2 cellular contexts compared by ENCODE assay signal in the genomic region with DNA sequence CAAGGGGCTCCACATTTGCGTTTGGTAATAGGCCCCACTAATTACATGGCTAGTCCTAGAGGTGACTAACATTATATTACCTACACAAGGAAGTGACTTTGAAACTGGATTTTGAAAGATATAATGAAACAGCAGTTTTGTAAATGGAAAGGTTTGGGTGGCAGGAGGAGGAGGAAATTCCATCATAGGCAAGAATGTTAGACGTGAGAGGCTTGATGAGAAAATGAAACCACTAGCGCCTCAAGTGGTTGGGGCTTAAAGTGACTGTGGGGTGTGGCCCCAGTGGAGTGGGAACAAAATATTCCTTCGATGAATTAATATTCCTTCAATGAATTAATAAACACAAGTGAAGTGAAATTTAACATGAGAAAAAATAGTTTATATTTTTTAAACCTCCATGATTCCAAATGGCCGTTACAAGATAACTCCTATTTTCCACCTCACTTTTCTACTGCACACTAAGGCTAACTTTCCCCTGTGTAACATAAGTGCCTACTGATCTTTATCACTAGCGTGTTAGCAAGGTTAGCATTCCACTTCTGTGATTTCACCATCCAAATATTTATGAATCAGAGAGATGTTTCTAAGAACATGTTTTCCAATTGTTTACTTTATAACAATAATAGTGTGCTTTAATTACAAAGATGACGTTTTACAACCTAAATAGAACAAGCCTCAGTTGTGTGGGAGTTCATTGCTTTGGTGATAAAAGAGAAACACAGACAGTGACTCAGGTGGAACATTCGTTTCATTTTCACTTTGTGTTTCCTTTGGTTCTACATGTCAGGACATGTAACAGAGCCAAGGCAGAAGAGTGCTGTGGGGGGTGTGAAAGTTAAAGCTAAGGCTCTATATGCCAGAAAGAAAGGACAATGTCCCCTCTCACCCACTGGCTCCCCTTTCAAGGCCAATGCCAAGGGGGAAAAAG.
TF ChIP-seq lines count a peak whose summit lies in the region.

No MANE protein-coding gene starts in this region.

TF ChIP-seq in GM12878, 131 proteins besides CTCF, POLR2A, EP300 and RAD21 (continues in another document):
- TF ChIP-seq SMAD5 (IDR thresholded peaks at IDR 0.05; ENCODE audit: low read depth): no peak
- TF ChIP-seq CEBPB (IDR thresholded peaks at IDR 0.05; ENCODE audit: borderline replicate concordance in 1 of 2, low read depth in 2 of 2, low read length in 2 of 2): no peak
- peak; percentile 98 for TF ChIP-seq ATF7 (IDR thresholded peaks at IDR 0.05; ENCODE audit: low read depth)
- TF ChIP-seq SIX5 (IDR thresholded peaks at IDR 0.05; ENCODE audit: low read depth, low read length, severe bottlenecking): no peak
- peak; percentile 90 for TF ChIP-seq FOXM1 (IDR thresholded peaks at IDR 0.05; ENCODE audit: low read depth, low read length)
- no peak for TF ChIP-seq NFXL1 (IDR thresholded peaks at IDR 0.05; ENCODE audit: borderline replicate concordance)
- TF ChIP-seq, protein P1, sequence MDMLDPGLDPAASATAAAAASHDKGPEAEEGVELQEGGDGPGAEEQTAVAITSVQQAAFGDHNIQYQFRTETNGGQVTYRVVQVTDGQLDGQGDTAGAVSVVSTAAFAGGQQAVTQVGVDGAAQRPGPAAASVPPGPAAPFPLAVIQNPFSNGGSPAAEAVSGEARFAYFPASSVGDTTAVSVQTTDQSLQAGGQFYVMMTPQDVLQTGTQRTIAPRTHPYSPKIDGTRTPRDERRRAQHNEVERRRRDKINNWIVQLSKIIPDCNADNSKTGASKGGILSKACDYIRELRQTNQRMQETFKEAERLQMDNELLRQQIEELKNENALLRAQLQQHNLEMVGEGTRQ (IDR thresholded peaks at IDR 0.05; ENCODE audit: borderline replicate concordance, low read depth, low read length): no peak
- TF ChIP-seq, protein P2, sequence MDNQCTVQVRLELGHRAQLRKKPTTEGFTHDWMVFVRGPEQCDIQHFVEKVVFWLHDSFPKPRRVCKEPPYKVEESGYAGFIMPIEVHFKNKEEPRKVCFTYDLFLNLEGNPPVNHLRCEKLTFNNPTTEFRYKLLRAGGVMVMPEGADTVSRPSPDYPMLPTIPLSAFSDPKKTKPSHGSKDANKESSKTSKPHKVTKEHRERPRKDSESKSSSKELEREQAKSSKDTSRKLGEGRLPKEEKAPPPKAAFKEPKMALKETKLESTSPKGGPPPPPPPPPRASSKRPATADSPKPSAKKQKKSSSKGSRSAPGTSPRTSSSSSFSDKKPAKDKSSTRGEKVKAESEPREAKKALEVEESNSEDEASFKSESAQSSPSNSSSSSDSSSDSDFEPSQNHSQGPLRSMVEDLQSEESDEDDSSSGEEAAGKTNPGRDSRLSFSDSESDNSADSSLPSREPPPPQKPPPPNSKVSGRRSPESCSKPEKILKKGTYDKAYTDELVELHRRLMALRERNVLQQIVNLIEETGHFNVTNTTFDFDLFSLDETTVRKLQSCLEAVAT (IDR thresholded peaks at IDR 0.05): peak; percentile 78
- TF ChIP-seq, protein P3, sequence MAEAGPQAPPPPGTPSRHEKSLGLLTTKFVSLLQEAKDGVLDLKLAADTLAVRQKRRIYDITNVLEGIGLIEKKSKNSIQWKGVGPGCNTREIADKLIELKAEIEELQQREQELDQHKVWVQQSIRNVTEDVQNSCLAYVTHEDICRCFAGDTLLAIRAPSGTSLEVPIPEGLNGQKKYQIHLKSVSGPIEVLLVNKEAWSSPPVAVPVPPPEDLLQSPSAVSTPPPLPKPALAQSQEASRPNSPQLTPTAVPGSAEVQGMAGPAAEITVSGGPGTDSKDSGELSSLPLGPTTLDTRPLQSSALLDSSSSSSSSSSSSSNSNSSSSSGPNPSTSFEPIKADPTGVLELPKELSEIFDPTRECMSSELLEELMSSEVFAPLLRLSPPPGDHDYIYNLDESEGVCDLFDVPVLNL (IDR thresholded peaks at IDR 0.05; ENCODE audit: low read depth, low read length): no peak
- peak; percentile 97 for TF ChIP-seq MEF2A (IDR thresholded peaks at IDR 0.05; ENCODE audit: insufficient read depth, low read depth, low read length)
- no peak for TF ChIP-seq BRCA1 (IDR thresholded peaks at IDR 0.05; ENCODE audit: low read depth, low read length)
- peak; percentile 33; the same call in 1 of the 2 replicates for TF ChIP-seq IKZF1 (conservative IDR thresholded peaks at IDR 0.05)
- TF ChIP-seq CBFB (IDR thresholded peaks at IDR 0.05; ENCODE audit: low read depth): no peak
- TF ChIP-seq, protein P4, sequence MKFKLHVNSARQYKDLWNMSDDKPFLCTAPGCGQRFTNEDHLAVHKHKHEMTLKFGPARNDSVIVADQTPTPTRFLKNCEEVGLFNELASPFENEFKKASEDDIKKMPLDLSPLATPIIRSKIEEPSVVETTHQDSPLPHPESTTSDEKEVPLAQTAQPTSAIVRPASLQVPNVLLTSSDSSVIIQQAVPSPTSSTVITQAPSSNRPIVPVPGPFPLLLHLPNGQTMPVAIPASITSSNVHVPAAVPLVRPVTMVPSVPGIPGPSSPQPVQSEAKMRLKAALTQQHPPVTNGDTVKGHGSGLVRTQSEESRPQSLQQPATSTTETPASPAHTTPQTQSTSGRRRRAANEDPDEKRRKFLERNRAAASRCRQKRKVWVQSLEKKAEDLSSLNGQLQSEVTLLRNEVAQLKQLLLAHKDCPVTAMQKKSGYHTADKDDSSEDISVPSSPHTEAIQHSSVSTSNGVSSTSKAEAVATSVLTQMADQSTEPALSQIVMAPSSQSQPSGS (IDR thresholded peaks at IDR 0.05; ENCODE audit: low read length): peak; percentile 98
- peak; percentile 30; the same call in 1 of the 2 replicates for TF ChIP-seq TCF12 (IDR thresholded peaks at IDR 0.05; ENCODE audit: low read depth, low read length)
- TF ChIP-seq SREBF2 (IDR thresholded peaks at IDR 0.05; ENCODE audit: low read length): no peak
- TF ChIP-seq HCFC1 (IDR thresholded peaks at IDR 0.05; ENCODE audit: low read length): no peak
- peak; percentile 64; the same call in 1 of the 2 replicates for TF ChIP-seq ZBED1 (IDR thresholded peaks at IDR 0.05; ENCODE audit: borderline replicate concordance)
- TF ChIP-seq NFIC (IDR thresholded peaks at IDR 0.05; ENCODE audit: low read depth, low read length): peak; percentile 83
- TF ChIP-seq CHD4 (IDR thresholded peaks at IDR 0.05): no peak
- TF ChIP-seq CREM (IDR thresholded peaks at IDR 0.05; ENCODE audit: low read depth): peak; percentile 74
- TF ChIP-seq, protein P5, sequence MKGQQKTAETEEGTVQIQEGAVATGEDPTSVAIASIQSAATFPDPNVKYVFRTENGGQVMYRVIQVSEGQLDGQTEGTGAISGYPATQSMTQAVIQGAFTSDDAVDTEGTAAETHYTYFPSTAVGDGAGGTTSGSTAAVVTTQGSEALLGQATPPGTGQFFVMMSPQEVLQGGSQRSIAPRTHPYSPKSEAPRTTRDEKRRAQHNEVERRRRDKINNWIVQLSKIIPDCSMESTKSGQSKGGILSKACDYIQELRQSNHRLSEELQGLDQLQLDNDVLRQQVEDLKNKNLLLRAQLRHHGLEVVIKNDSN (IDR thresholded peaks at IDR 0.05; ENCODE audit: borderline replicate concordance, extremely low read length, insufficient read depth, low read depth, low read length): no peak

TF ChIP-seq in HepG2, 621 proteins besides CTCF, POLR2A, EP300 and RAD21 (continues in another document):
- TF ChIP-seq MIER3 (CRISPR knock-in tag; IDR thresholded peaks at IDR 0.05; ENCODE audit: borderline replicate concordance) (no peak), MTA1 (CRISPR knock-in tag; IDR thresholded peaks at IDR 0.05; ENCODE audit: borderline replicate concordance) (no peak), HNF4G (IDR thresholded peaks at IDR 0.05; ENCODE audit: borderline replicate concordance, low read depth, low read length) (no peak), HNF4G (CRISPR knock-in tag; IDR thresholded peaks at IDR 0.05; ENCODE audit: borderline replicate concordance, low read depth) (no peak), FIP1L1 (IDR thresholded peaks at IDR 0.05; ENCODE audit: borderline replicate concordance, insufficient read depth, low read depth, low read length) (no peak), ZC3H4 (CRISPR knock-in tag; IDR thresholded peaks at IDR 0.05; ENCODE audit: borderline replicate concordance) (no peak), BCL6 (CRISPR knock-in tag; IDR thresholded peaks at IDR 0.05) (peak; percentile 56), FOXA3 (CRISPR knock-in tag; IDR thresholded peaks at IDR 0.05) (0 out of 2 replicates have a peak, but pooled peaks have one; percentile 23), SAP130 (CRISPR knock-in tag; IDR thresholded peaks at IDR 0.05; ENCODE audit: low read depth) (peak; percentile 33), IRF2 (CRISPR knock-in tag; IDR thresholded peaks at IDR 0.05) (peak; percentile 69), ZNF883 (CRISPR knock-in tag; IDR thresholded peaks at IDR 0.05; ENCODE audit: not compliant biosample characterization) (no peak), ZNF510 (CRISPR knock-in tag; IDR thresholded peaks at IDR 0.05; ENCODE audit: low read depth) (no peak), MXI1 (IDR thresholded peaks at IDR 0.05; ENCODE audit: borderline replicate concordance, low read depth, low read length) (peak; percentile 33; the same call in 1 of the 3 replicates), ZNF382 (CRISPR knock-in tag; IDR thresholded peaks at IDR 0.05; ENCODE audit: borderline replicate concordance) (no peak), TP53 (CRISPR knock-in tag; conservative IDR thresholded peaks at IDR 0.05) (peak; percentile 98), ZFP41 (CRISPR knock-in tag; IDR thresholded peaks at IDR 0.05; ENCODE audit: borderline replicate concordance) (no peak), ZNF644 (CRISPR knock-in tag; IDR thresholded peaks at IDR 0.05; ENCODE audit: low read depth) (no peak), SMC3 (IDR thresholded peaks at IDR 0.05; ENCODE audit: low read length) (0 out of 2 replicates have a peak, but pooled peaks have one; percentile 12), CBFB (CRISPR knock-in tag; IDR thresholded peaks at IDR 0.05) (no peak), ZNF777 (CRISPR knock-in tag; IDR thresholded peaks at IDR 0.05) (peak; percentile 77), FOSL2 (CRISPR knock-in tag; IDR thresholded peaks at IDR 0.05) (peak; percentile 51), ZNF329 (CRISPR knock-in tag; IDR thresholded peaks at IDR 0.05; ENCODE audit: low read depth) (no peak), ZNF598 (CRISPR knock-in tag; IDR thresholded peaks at IDR 0.05; ENCODE audit: borderline replicate concordance) (no peak), SKI (IDR thresholded peaks at IDR 0.05; ENCODE audit: partially characterized antibody) (peak; percentile 32), MIER2 (CRISPR knock-in tag; IDR thresholded peaks at IDR 0.05) (no peak), RARA (CRISPR knock-in tag; IDR thresholded peaks at IDR 0.05) (peak; percentile 34; the same call in 1 of the 2 replicates), CCDC6 (CRISPR knock-in tag; IDR thresholded peaks at IDR 0.05) (no peak), ZNF333 (CRISPR knock-in tag; IDR thresholded peaks at IDR 0.05; ENCODE audit: borderline replicate concordance) (no peak), MED1 (CRISPR knock-in tag; IDR thresholded peaks at IDR 0.05) (0 out of 2 replicates have a peak, but pooled peaks have one; percentile 22), HMG20A (CRISPR knock-in tag; IDR thresholded peaks at IDR 0.05; ENCODE audit: borderline replicate concordance) (peak; percentile 52; the same call in 1 of the 2 replicates), KMT2B (CRISPR knock-in tag; IDR thresholded peaks at IDR 0.05) (no peak), GATAD2A (CRISPR knock-in tag; IDR thresholded peaks at IDR 0.05) (no peak), ZNF547 (CRISPR knock-in tag; IDR thresholded peaks at IDR 0.05) (no peak), ZNF10 (CRISPR knock-in tag; IDR thresholded peaks at IDR 0.05; ENCODE audit: borderline replicate concordance, low read depth) (no peak), SOX13 (IDR thresholded peaks at IDR 0.05) (no peak), SOX13 (CRISPR knock-in tag; conservative IDR thresholded peaks at IDR 0.05 in 1 of 2, IDR thresholded peaks at IDR 0.05 in 1 of 2) (peak in 1 of 2 experiments; percentile 22; a peak in 1 of 4 replicates), SP140L (CRISPR knock-in tag; IDR thresholded peaks at IDR 0.05; ENCODE audit: borderline replicate concordance) (no peak), POLR2AphosphoS2 (IDR thresholded peaks at IDR 0.05; ENCODE audit: low read depth, low read length) (no peak), ZFP1 (CRISPR knock-in tag; IDR thresholded peaks at IDR 0.05) (no peak), HMG20B (CRISPR knock-in tag; conservative IDR thresholded peaks at IDR 0.05) (no peak)
- TF ChIP-seq, protein P6, sequence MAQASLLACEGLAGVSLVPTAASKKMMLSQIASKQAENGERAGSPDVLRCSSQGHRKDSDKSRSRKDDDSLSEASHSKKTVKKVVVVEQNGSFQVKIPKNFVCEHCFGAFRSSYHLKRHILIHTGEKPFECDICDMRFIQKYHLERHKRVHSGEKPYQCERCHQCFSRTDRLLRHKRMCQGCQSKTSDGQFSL (CRISPR knock-in tag; IDR thresholded peaks at IDR 0.05): 0 out of 2 replicates have a peak, but pooled peaks have one; percentile 32
- TF ChIP-seq, protein P7, sequence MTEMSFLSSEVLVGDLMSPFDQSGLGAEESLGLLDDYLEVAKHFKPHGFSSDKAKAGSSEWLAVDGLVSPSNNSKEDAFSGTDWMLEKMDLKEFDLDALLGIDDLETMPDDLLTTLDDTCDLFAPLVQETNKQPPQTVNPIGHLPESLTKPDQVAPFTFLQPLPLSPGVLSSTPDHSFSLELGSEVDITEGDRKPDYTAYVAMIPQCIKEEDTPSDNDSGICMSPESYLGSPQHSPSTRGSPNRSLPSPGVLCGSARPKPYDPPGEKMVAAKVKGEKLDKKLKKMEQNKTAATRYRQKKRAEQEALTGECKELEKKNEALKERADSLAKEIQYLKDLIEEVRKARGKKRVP (CRISPR knock-in tag; IDR thresholded peaks at IDR 0.05): no peak
- TF ChIP-seq, protein P8, sequence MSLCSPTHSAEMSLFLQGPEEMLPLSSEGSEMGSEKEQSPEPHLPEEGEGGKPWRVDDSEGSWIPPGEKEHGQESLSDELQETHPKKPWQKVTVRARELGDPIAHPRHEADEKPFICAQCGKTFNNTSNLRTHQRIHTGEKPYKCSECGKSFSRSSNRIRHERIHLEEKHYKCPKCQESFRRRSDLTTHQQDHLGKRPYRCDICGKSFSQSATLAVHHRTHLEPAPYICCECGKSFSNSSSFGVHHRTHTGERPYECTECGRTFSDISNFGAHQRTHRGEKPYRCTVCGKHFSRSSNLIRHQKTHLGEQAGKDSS (CRISPR knock-in tag; IDR thresholded peaks at IDR 0.05; ENCODE audit: borderline replicate concordance, low read depth): no peak
- TF ChIP-seq, protein P9, sequence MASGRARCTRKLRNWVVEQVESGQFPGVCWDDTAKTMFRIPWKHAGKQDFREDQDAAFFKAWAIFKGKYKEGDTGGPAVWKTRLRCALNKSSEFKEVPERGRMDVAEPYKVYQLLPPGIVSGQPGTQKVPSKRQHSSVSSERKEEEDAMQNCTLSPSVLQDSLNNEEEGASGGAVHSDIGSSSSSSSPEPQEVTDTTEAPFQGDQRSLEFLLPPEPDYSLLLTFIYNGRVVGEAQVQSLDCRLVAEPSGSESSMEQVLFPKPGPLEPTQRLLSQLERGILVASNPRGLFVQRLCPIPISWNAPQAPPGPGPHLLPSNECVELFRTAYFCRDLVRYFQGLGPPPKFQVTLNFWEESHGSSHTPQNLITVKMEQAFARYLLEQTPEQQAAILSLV (CRISPR knock-in tag; IDR thresholded peaks at IDR 0.05; ENCODE audit: borderline replicate concordance): no peak
- TF ChIP-seq, protein P10, sequence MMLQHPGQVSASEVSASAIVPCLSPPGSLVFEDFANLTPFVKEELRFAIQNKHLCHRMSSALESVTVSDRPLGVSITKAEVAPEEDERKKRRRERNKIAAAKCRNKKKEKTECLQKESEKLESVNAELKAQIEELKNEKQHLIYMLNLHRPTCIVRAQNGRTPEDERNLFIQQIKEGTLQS (CRISPR knock-in tag; IDR thresholded peaks at IDR 0.05): peak; percentile 32; the same call in 1 of the 2 replicates
- TF ChIP-seq, protein P11, sequence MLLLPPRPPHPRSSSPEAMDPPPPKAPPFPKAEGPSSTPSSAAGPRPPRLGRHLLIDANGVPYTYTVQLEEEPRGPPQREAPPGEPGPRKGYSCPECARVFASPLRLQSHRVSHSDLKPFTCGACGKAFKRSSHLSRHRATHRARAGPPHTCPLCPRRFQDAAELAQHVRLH (CRISPR knock-in tag; IDR thresholded peaks at IDR 0.05; ENCODE audit: borderline replicate concordance, low read depth): no peak
